Comparison of ENCODE assay signal across 12 cellular contexts in the genomic region with DNA sequence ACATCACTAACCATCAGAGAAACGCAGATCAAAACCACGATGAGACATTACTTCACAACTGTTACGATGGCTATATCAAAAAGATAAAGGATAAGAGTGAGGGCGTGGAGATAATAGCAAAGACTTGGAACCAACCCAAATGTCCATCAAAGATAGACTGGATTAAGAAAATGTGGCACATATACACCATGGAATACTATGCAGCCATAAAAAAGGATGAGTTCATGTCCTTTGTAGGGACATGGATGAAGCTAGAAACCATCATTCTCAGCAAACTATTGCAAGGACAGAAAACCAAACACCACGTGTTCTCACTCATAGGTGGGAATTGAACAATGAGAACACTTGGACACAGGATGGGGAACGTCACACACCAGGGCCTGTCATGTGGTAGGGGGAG. TPM values are rescaled to one million over a fixed set of nuclear protein-coding genes. Genes with fewer than 3 reads are reported as not detected.
"Had no signal": no experiment of that assay in that cellular context is flagged by ENCODE, and none has a peak within 500 bp of the region (broad histone marks: within the 10 kb centered on the region; RNA-seq: fewer than 3 reads in every experiment).

No MANE protein-coding gene starts in this region.

RNA-seq across cellular contexts. Expression of a gene that starts 8.8 kb away (rescaled TPM):
- total RNA-seq: OCI-LY7, PC-3, PC-9, Peyer's patch, Right ventricle myocardium inferior, Right ventricle myocardium superior, RPMI7951, SJCRH30, SJSA1, SK-MEL-5, T-cell had no signal
- polyA plus RNA-seq: SK-N-SH had no signal

RNA-seq across cellular contexts. Expression of a gene that starts 31.9 kb away (rescaled TPM):
- total RNA-seq: OCI-LY7, PC-3, PC-9, Right ventricle myocardium inferior, Right ventricle myocardium superior, RPMI7951, SJCRH30, SK-MEL-5 had no signal
- polyA plus RNA-seq: SK-N-SH had no signal
